ENCODE assay signal across 9 cellular contexts in the genomic region with DNA sequence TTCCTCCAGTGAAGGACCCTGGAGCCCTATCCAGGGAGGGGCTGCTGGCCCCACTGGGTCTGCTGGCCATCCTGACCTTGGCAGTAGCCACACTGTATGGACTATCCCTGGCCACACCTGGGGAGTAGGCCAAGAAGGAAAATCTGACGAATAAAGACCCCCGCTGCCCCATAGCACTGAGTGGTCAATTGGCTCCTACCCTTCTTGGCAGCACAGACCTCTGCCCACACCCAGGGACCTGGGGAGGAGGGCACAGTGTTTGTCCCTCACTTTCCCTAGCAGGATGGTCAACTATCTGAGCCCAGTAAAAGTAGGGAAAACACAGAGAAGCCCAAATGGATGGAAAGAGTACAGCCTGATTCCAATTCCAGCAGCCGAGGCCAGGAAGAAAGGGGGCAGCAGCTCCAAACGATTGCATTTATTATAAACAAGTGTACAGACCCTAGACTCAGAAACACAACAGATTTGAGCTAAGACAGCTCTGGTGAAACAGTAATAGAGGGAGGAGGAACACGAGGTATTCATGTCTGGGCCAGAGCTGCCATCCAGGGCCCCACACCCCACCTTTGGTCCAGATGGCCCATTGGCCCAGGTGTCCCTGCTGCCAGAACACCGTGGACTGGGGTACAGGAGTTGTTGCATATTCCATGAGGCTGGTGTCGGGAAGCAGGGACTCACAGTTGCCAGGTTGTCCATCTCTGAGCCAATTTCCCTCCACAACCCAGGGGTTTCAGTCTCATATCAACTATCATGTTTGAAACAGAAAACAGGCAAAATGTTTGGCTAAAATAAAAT. TPM values are rescaled to one million over a fixed set of nuclear protein-coding genes. Genes with fewer than 3 reads are reported as not detected.
DNase-seq lines count a peak whose midpoint lies in the region; ATAC-seq and TF ChIP-seq lines count a peak whose summit lies in the region.
"Had no signal": no experiment of that assay in that cellular context is flagged by ENCODE, and none has a peak within 500 bp of the region (broad histone marks: within the 10 kb centered on the region; RNA-seq: fewer than 3 reads in every experiment).

No MANE protein-coding gene starts in this region.

- peaks cover 4% of the 10 kb centered on the region for H4K20me1 ChIP-seq in osteoblast (ENCODE audit: insufficient read depth, low read length)

- peak overlapping the region; percentile 93 to 98 for H3K9ac ChIP-seq in duodenal mucosa (ENCODE audit: low read depth in 1 of 2, low read length in 2 of 2)

- peak overlapping the region; percentile 90 to 97 (median 96) for H3K27ac Mint-ChIP-seq in CD4-positive, CD25-positive, alpha-beta regulatory T cell

- H3K4me3 Mint-ChIP-seq in CD4-positive, CD25-positive, alpha-beta regulatory T cell = peak overlapping the region; percentile 90 to 98 (median 95)

- H3K27me3 Mint-ChIP-seq in CD4-positive, CD25-positive, alpha-beta regulatory T cell = no peaks in the 10 kb centered on the region

- peaks cover 59% of the 10 kb centered on the region for H3K79me2 ChIP-seq in osteoblast (ENCODE audit: insufficient read depth, low read length)

- TF ChIP-seq CTCF in osteoblast (IDR thresholded peaks at IDR 0.05; ENCODE audit: extremely low read depth, low read depth, low read length) = no peak

- peaks cover 30% of the 10 kb centered on the region for H3K36me3 ChIP-seq in CD4-positive, CD25-positive, alpha-beta regulatory T cell (ENCODE audit: control insufficient read depth, insufficient read depth, low read length)
- peaks cover 21% of the 10 kb centered on the region for H3K36me3 ChIP-seq in MG63
- peaks cover 8 to 35% of the 10 kb centered on the region in 2 donors for H3K36me3 ChIP-seq in duodenal mucosa (ENCODE audit: control insufficient read depth in 1 of 2, insufficient read depth in 2 of 2, low read length in 2 of 2)
- peaks cover 27% of the 10 kb centered on the region for H3K36me3 ChIP-seq in osteoblast (ENCODE audit: insufficient read depth, low read length)

- no peak for ATAC-seq in CD4-positive, CD25-positive, alpha-beta regulatory T cell (ENCODE audit: low read depth in 2 of 2)
- ATAC-seq in HG03354 (IDR thresholded peaks at IDR 0.05; ENCODE audit: poor library complexity, severe bottlenecking, unreplicated experiment) (no peak), HG02623 (IDR thresholded peaks at IDR 0.05; ENCODE audit: unreplicated experiment) (no peak)

- DNase-seq in CD4-positive, CD25-positive, alpha-beta regulatory T cell = no peak
- DNase-seq in MG63 = no peak
- peak; percentile 34 for DNase-seq in osteoblast (ENCODE audit: insufficient read length, low spot score, missing footprints)
- DNase-seq in middle frontal gyrus (ENCODE audit: extremely low spot score, low spot score) = no peak
- no peak for DNase-seq in AG08395 (ENCODE audit: low spot score)

- H3K9me3 Mint-ChIP-seq in CD4-positive, CD25-positive, alpha-beta regulatory T cell = no peaks in the 10 kb centered on the region

- H3K27me3 ChIP-seq in CD4-positive, CD25-positive, alpha-beta regulatory T cell (ENCODE audit: control insufficient read depth, insufficient read depth, low read length) = no peaks in the 10 kb centered on the region
- H3K27me3 ChIP-seq in MG63 (no peaks in the 10 kb centered on the region), duodenal mucosa (ENCODE audit: control insufficient read depth in 1 of 2, insufficient read depth in 2 of 2, low read length in 2 of 2) (no peaks in the 10 kb centered on the region), osteoblast (ENCODE audit: insufficient read depth, low read length) (no peaks in the 10 kb centered on the region)
- H3K27me3 ChIP-seq: SJSA1 had no signal

- H3K4me1 Mint-ChIP-seq in CD4-positive, CD25-positive, alpha-beta regulatory T cell = peaks cover under 1 to 65% (median 30%) of the 10 kb centered on the region in 4 donors

- peaks cover 77% of the 10 kb centered on the region for H3K4me1 ChIP-seq in CD4-positive, CD25-positive, alpha-beta regulatory T cell (ENCODE audit: control insufficient read depth, insufficient read depth, low read length, poor library complexity, severe bottlenecking)
- peaks cover 46 to 72% of the 10 kb centered on the region in 2 donors for H3K4me1 ChIP-seq in duodenal mucosa (ENCODE audit: control insufficient read depth in 1 of 2, insufficient read depth in 2 of 2, low read length in 2 of 2)
- peaks cover 33% of the 10 kb centered on the region for H3K4me1 ChIP-seq in osteoblast (ENCODE audit: insufficient read depth, low read length)

- peak overlapping the region; percentile 78 for H3K4me3 ChIP-seq in CD4-positive, CD25-positive, alpha-beta regulatory T cell (ENCODE audit: low read depth, low read length)
- peak overlapping the region; percentile 71 for H3K4me3 ChIP-seq in MG63
- peak overlapping the region; percentile 78 to 79 for H3K4me3 ChIP-seq in duodenal mucosa (ENCODE audit: low read depth in 1 of 2, low read length in 2 of 2)
- H3K4me3 ChIP-seq in osteoblast (ENCODE audit: insufficient read depth, low read length) = peak overlapping the region; percentile 78

- H3K36me3 Mint-ChIP-seq in CD4-positive, CD25-positive, alpha-beta regulatory T cell = peaks cover 14% of the 10 kb centered on the region

- peak overlapping the region; percentile 94 for H3K27ac ChIP-seq in CD4-positive, CD25-positive, alpha-beta regulatory T cell (ENCODE audit: insufficient read depth, low read length, poor library complexity, severe bottlenecking)
- peak overlapping the region; percentile 100 for H3K27ac ChIP-seq in duodenal mucosa (ENCODE audit: low read depth, low read length)
- H3K27ac ChIP-seq in osteoblast (ENCODE audit: low read depth, low read length) = peak overlapping the region; percentile 100

- H2AFZ ChIP-seq in osteoblast (ENCODE audit: low read length) = no peak overlapping the region

- H3K4me2 ChIP-seq in osteoblast (ENCODE audit: insufficient read depth, low read length) = peak overlapping the region; percentile 93

- H3K9me3 ChIP-seq in CD4-positive, CD25-positive, alpha-beta regulatory T cell (ENCODE audit: control insufficient read depth in 2 of 2, low read length in 2 of 2) = no peaks in the 10 kb centered on the region
- H3K9me3 ChIP-seq in MG63 (no peaks in the 10 kb centered on the region), duodenal mucosa (ENCODE audit: control insufficient read depth in 1 of 2, low read length in 2 of 2) (no peaks in the 10 kb centered on the region), osteoblast (ENCODE audit: low read depth, low read length) (no peaks in the 10 kb centered on the region)
- H3K9me3 ChIP-seq: SJSA1 had no signal

RNA-seq across cellular contexts. Expression of a gene that starts 21.1 kb away (rescaled TPM):
- total RNA-seq in CD4-positive, CD25-positive, alpha-beta regulatory T cell = 11.5 TPM
- polyA plus RNA-seq in CD4-positive, CD25-positive, alpha-beta regulatory T cell = 10 to 100 TPM in 3 of 4 donors, 1 to 10 TPM in 1; 9.6 to 14.7 (median 13.3) TPM
- 6.8 and 25.3 TPM in 2 replicates for total RNA-seq in MG63 (2014; rRNA removed; shearing (Covaris generic); ENCODE audit: low replicate concordance)
- total RNA-seq in osteoblast = 5.0 and 5.1 TPM in 2 replicates

RNA-seq across cellular contexts. Expression of a gene that starts 27.6 kb away (rescaled TPM):
- total RNA-seq in CD4-positive, CD25-positive, alpha-beta regulatory T cell = 248 TPM
- polyA plus RNA-seq in CD4-positive, CD25-positive, alpha-beta regulatory T cell = 100 to 1,000 TPM; 664 to 743 (median 695) TPM
- total RNA-seq in MG63 (2014; rRNA removed; shearing (Covaris generic); ENCODE audit: low replicate concordance) = 316 and 348 TPM in 2 replicates
- total RNA-seq in osteoblast = 128 and 135 TPM in 2 replicates

RNA-seq across cellular contexts. Expression of a gene that starts 27.8 kb away (rescaled TPM):
- 4.6 TPM for total RNA-seq in CD4-positive, CD25-positive, alpha-beta regulatory T cell
- 10 to 100 TPM in 1 of 4 donors, 1 to 10 TPM in 3; 7.1 to 13.7 (median 9.1) TPM for polyA plus RNA-seq in CD4-positive, CD25-positive, alpha-beta regulatory T cell
- 26.9 and 28.6 TPM in 2 replicates for total RNA-seq in MG63 (2014; rRNA removed; shearing (Covaris generic); ENCODE audit: low replicate concordance)
- total RNA-seq in osteoblast = 13.3 and 17.4 TPM in 2 replicates

RNA-seq across cellular contexts. Expression of a gene that starts 36.3 kb away (rescaled TPM):
- 197 TPM for total RNA-seq in CD4-positive, CD25-positive, alpha-beta regulatory T cell
- 100 to 1,000 TPM; 415 to 598 (median 440) TPM for polyA plus RNA-seq in CD4-positive, CD25-positive, alpha-beta regulatory T cell
- 94.4 and 113 TPM in 2 replicates for total RNA-seq in MG63 (2014; rRNA removed; shearing (Covaris generic); ENCODE audit: low replicate concordance)
- 99.3 and 105 TPM in 2 replicates for total RNA-seq in osteoblast

RNA-seq across cellular contexts. Expression of a gene that starts 37.8 kb away (rescaled TPM):
- total RNA-seq in CD4-positive, CD25-positive, alpha-beta regulatory T cell = 5.2 TPM
- under 1 TPM in 1 of 4 donors, not detected in 3; 0.07 TPM for polyA plus RNA-seq in CD4-positive, CD25-positive, alpha-beta regulatory T cell
- 1.6 and 7.0 TPM in 2 replicates for total RNA-seq in MG63 (2014; rRNA removed; shearing (Covaris generic); ENCODE audit: low replicate concordance)
- 23.3 and 33.7 TPM in 2 replicates for total RNA-seq in osteoblast
